Comparison of ENCODE assay signal across 24 cellular contexts in the genomic region with DNA sequence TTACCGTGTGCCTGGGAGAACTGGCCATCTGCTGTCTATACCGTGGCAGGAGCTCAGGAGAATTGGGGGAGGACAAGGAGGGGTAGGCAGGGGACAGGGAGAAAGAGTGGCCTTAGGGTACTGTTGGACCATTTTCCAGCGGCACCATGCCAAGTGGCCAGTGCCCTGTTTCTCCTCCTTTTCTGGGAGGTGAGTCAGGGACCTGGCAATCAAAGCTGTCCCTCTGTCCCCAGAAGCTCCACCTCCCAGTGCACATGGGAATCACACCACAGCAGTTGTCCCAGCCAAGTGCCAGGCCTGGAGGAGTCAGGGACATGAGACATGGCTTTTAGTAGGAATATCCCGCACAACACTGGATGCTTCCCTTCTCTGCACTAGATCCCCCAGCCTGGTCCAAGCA.
DNase-seq lines count a peak whose midpoint lies in the region; ATAC-seq and TF ChIP-seq lines count a peak whose summit lies in the region.
"Had no signal": no experiment of that assay in that cellular context is flagged by ENCODE, and none has a peak within 500 bp of the region (broad histone marks: within the 10 kb centered on the region; RNA-seq: fewer than 3 reads in every experiment).

No MANE protein-coding gene starts in this region.

- H3K27me3 Mint-ChIP-seq in brain, result no peaks in the 10 kb centered on the region
- H3K27me3 Mint-ChIP-seq in stimulated activated memory B cell treated with anti-CD40 and anti-IgM and Interleukin-4, amounts not matched to agents 10 μg/mL and 1 μg/mL and 100 μg/mL, for 72 hours, result no peaks in the 10 kb centered on the region
- H3K27me3 Mint-ChIP-seq: activated B cell treated with CpG ODN at 0.5 μM for 24 hours had no signal

- H3K9ac ChIP-seq in rectal smooth muscle tissue (ENCODE audit: low read length), result no peak overlapping the region

- CTCF ChIA-PET in RWPE1 (lab: Yijun Ruan, JAX), result interaction anchor here (0.6 kb wide), 3 partner anchors 11 to 93 kb away, joined by 3 read pairs; no protein-coding TSS in a partner anchor

- peak overlapping the region in 3 of 5 experiments; percentile 44 to 89 (median 86) for H3K27ac Mint-ChIP-seq in brain
- no peak overlapping the region for H3K27ac Mint-ChIP-seq in stimulated activated memory B cell treated with anti-CD40 and anti-IgM and Interleukin-4, amounts not matched to agents 10 μg/mL and 1 μg/mL and 100 μg/mL, for 72 hours
- H3K27ac Mint-ChIP-seq: activated B cell treated with CpG ODN at 0.5 μM for 24 hours, naive B cell had no signal

- in situ Hi-C loops in G401 (cut with HindIII; ENCODE audit: low sequenced_read_pairs), result no loop called here

- TF ChIP-seq CTCF in brain (conservative IDR thresholded peaks at IDR 0.05), result no peak
- TF ChIP-seq CTCF in RWPE1 (conservative IDR thresholded peaks at IDR 0.05; ENCODE audit: low read depth), result no peak

- no peak overlapping the region for H3K4me3 ChIP-seq in rectal smooth muscle tissue (ENCODE audit: low read length)
- H3K4me3 ChIP-seq: dorsolateral prefrontal cortex had no signal

- H3K4me1 Mint-ChIP-seq in brain, result peaks cover 18% of the 10 kb centered on the region
- H3K4me1 Mint-ChIP-seq in stimulated activated memory B cell treated with anti-CD40 and anti-IgM and Interleukin-4, amounts not matched to agents 10 μg/mL and 1 μg/mL and 100 μg/mL, for 72 hours, result peaks cover 20% of the 10 kb centered on the region
- H3K4me1 Mint-ChIP-seq: CD4-positive, CD25-positive, alpha-beta regulatory T cell had no signal

- DNase-seq in G401 (ENCODE audit: low spot score), result peak; percentile 66
- peak; percentile 84 for DNase-seq in left ventricle myocardium superior
- DNase-seq in RWPE1 (ENCODE audit: low spot score), result no peak
- DNase-seq in cortex of kidney (lab: John Stamatoyannopoulos, UW), result no peak
- no peak for DNase-seq in dedifferentiated amniotic fluid mesenchymal stem cell (ENCODE audit: extremely low spot score)
- DNase-seq: activated B cell treated with CpG ODN at 0.5 μM for 24 hours; activated CD4-positive, alpha-beta T cell treated with anti-CD3 and anti-CD28 coated beads, Interleukin-2, amount 50 U/mL, for 4 hours; activated effector memory CD4-positive, alpha-beta T cell treated with anti-CD3 and anti-CD28 coated beads, Interleukin-2, amount 50 U/mL, for 16 hours; CD4-positive, CD25-positive, alpha-beta regulatory T cell; foreskin fibroblast; hippocampal formation; mammary epithelial cell; MM.1S; naive B cell; NCI-H1417 treated with DMSO at 0.1 percent for 48 hours; NCI-H2171; NCI-H524; retina; RPMI8226; T1000 had no signal

- POLR2A ChIA-PET in RWPE1 (lab: Yijun Ruan, JAX; ENCODE audit: low non-redundant PET), result no interaction called here

- no peaks in the 10 kb centered on the region for H3K4me1 ChIP-seq in rectal smooth muscle tissue (ENCODE audit: control insufficient read depth, insufficient read depth, low read length)

- peaks cover 23% of the 10 kb centered on the region for H3K36me3 ChIP-seq in rectal smooth muscle tissue (ENCODE audit: control insufficient read depth, insufficient read depth, low read length)

- no peak overlapping the region for H3K4me3 Mint-ChIP-seq in brain
- H3K4me3 Mint-ChIP-seq in stimulated activated memory B cell treated with anti-CD40 and anti-IgM and Interleukin-4, amounts not matched to agents 10 μg/mL and 1 μg/mL and 100 μg/mL, for 72 hours, result no peak overlapping the region
- H3K4me3 Mint-ChIP-seq: activated B cell treated with CpG ODN at 0.5 μM for 24 hours; CD4-positive, CD25-positive, alpha-beta regulatory T cell; naive B cell had no signal

- peaks cover 0 to 3% (median 0%) of the 10 kb centered on the region in 5 experiments for H3K9me3 Mint-ChIP-seq in brain
- no peaks in the 10 kb centered on the region for H3K9me3 Mint-ChIP-seq in stimulated activated memory B cell treated with anti-CD40 and anti-IgM and Interleukin-4, amounts not matched to agents 10 μg/mL and 1 μg/mL and 100 μg/mL, for 72 hours
- H3K9me3 Mint-ChIP-seq: activated B cell treated with CpG ODN at 0.5 μM for 24 hours; CD4-positive, CD25-positive, alpha-beta regulatory T cell; naive B cell had no signal

- intact Hi-C loops in left ventricle myocardium superior (cut with micrococcal nuclease), result no loop called here

- H3K27me3 ChIP-seq in rectal smooth muscle tissue (ENCODE audit: control insufficient read depth, insufficient read depth, low read length), result no peaks in the 10 kb centered on the region
- H3K27me3 ChIP-seq: dorsolateral prefrontal cortex had no signal

- peaks cover 26% of the 10 kb centered on the region for H3K36me3 Mint-ChIP-seq in brain
- peaks cover 61% of the 10 kb centered on the region for H3K36me3 Mint-ChIP-seq in stimulated activated memory B cell treated with anti-CD40 and anti-IgM and Interleukin-4, amounts not matched to agents 10 μg/mL and 1 μg/mL and 100 μg/mL, for 72 hours

- peak overlapping the region; percentile 17 for H3K27ac ChIP-seq in rectal smooth muscle tissue (ENCODE audit: low read depth, low read length)
- H3K27ac ChIP-seq in RWPE1, result no peak overlapping the region

- ATAC-seq in left ventricle myocardium superior, result peak; percentile 85
- ATAC-seq in stimulated activated memory B cell treated with anti-CD40 and anti-IgM and Interleukin-4, amounts not matched to agents 10 μg/mL and 1 μg/mL and 100 μg/mL, for 72 hours, result no peak

Comparison
In these comparisons a context has a peak if more than half of its experiments do, and no peak if none do; other contexts are left out.
1. DNase-seq: peak in G401 (single experiment) and left ventricle myocardium superior (single experiment); none in RWPE1 (single experiment), cortex of kidney (single experiment) and dedifferentiated amniotic fluid mesenchymal stem cell (single experiment).